19 cellular contexts compared by ENCODE assay signal in the genomic region with DNA sequence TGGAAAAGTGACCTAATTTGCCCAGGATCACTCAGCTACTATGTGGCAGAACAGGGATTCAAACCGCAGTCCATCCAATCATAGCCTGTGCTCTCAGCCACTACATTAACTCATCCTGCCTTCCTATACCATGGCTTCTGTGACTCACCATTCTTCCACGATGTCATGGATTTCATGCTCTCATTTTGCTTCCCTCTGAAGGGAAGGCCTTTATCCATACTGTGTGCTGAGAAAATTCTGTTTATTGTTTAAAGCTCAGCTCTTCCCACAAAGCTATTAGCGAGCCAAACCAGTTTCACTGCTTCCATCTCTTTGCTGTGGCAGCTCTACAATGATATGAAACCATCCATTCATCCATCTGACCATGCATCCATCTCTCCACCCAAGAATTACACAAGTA.
DNase-seq lines count a peak whose midpoint lies in the region; ATAC-seq, FAIRE-seq and TF ChIP-seq lines count a peak whose summit lies in the region.
"Had no signal": no experiment of that assay in that cellular context is flagged by ENCODE, and none has a peak within 500 bp of the region (broad histone marks: within the 10 kb centered on the region; RNA-seq: fewer than 3 reads in every experiment).

No MANE protein-coding gene starts in this region.

- WGBS in endodermal cell (ENCODE audit: insufficient coverage in 1 of 2, insufficient read length in 1 of 2), 2 experiments, result 61 to 64% methylated on average over 3 of the region's 3 CpGs

- no peaks in the 10 kb centered on the region for H3K4me1 Mint-ChIP-seq in endodermal cell

- H3K36me3 Mint-ChIP-seq in endodermal cell (ENCODE audit: low read depth), result peaks cover 12% of the 10 kb centered on the region
- H3K36me3 Mint-ChIP-seq: CD8-positive, alpha-beta T cell had no signal

- no peak overlapping the region for H3K9ac ChIP-seq in endodermal cell (ENCODE audit: extremely low read depth, low read length, poor library complexity, severe bottlenecking)
- H3K9ac ChIP-seq: SK-N-SH had no signal

- H3K9me3 ChIP-seq in endodermal cell (ENCODE audit: control insufficient read depth, low read length) (no peaks in the 10 kb centered on the region), left lung (no peaks in the 10 kb centered on the region)
- H3K9me3 ChIP-seq: BE2C, SK-N-SH had no signal

- DNase-seq in H54 (ENCODE audit: insufficient read length, low spot score), result peak; percentile 13
- DNase-seq in RCC 7860 (ENCODE audit: low spot score), result peak; percentile 36
- DNase-seq in endodermal cell, result peak; percentile 8
- DNase-seq in foreskin melanocyte, result peak; percentile 67
- no peak for DNase-seq in dorsolateral prefrontal cortex
- no peak for DNase-seq in left lung
- DNase-seq in omental fat pad (ENCODE audit: low spot score), result no peak
- DNase-seq: BE2C; CD8-positive, alpha-beta T cell; HCEC 1CT; NCI-H1048; NCI-H146; NCI-H2081 treated with DMSO at 0.1 percent for 48 hours; NCI-H226; NCI-H526 treated with DMSO at 0.1 percent for 48 hours; SK-N-SH had no signal

- no peaks in the 10 kb centered on the region for H3K9me3 Mint-ChIP-seq in endodermal cell
- H3K9me3 Mint-ChIP-seq: CD8-positive, alpha-beta T cell had no signal

- H3K27me3 ChIP-seq in endodermal cell (ENCODE audit: control insufficient read depth, insufficient read depth, low read length, poor library complexity, severe bottlenecking) (no peaks in the 10 kb centered on the region), dorsolateral prefrontal cortex (peaks cover 0 to 8% (median 0%) of the 10 kb centered on the region in 45 donors), left lung (no peaks in the 10 kb centered on the region)
- H3K27me3 ChIP-seq: BE2C had no signal

- H3K36me3 ChIP-seq in endodermal cell (ENCODE audit: control insufficient read depth, insufficient read depth, low read length) (no peaks in the 10 kb centered on the region), left lung (no peaks in the 10 kb centered on the region)
- H3K36me3 ChIP-seq: BE2C had no signal

- no peak for ATAC-seq in left lung
- ATAC-seq in omental fat pad (ENCODE audit: low FRiP score), result no peak
- no peak for ATAC-seq in HG03354 (IDR thresholded peaks at IDR 0.05; ENCODE audit: poor library complexity, severe bottlenecking, unreplicated experiment)
- ATAC-seq: CD8-positive, alpha-beta T cell; K562 had no signal

- no peak for TF ChIP-seq POLR2A in H54 (IDR thresholded peaks at IDR 0.05; ENCODE audit: low read depth, low read length)

- H3K4me3 Mint-ChIP-seq in endodermal cell, result no peak overlapping the region
- H3K4me3 Mint-ChIP-seq: CD8-positive, alpha-beta T cell had no signal

- TF ChIP-seq CTCF in endodermal cell (conservative IDR thresholded peaks at IDR 0.05) (no peak), dorsolateral prefrontal cortex (IDR thresholded peaks at IDR 0.05 in 54 of 56, conservative IDR thresholded peaks at IDR 0.05 in 2 of 56; ENCODE audit: low read depth in 1 of 56, partially characterized antibody in 56 of 56) (no peak), left lung (IDR thresholded peaks at IDR 0.05) (no peak), omental fat pad (IDR thresholded peaks at IDR 0.05) (no peak)

- H3K4me3 ChIP-seq in endodermal cell (ENCODE audit: low read length), result no peak overlapping the region
- H3K4me3 ChIP-seq in dorsolateral prefrontal cortex, result no peak overlapping the region
- H3K4me3 ChIP-seq in left lung, result no peak overlapping the region
- H3K4me3 ChIP-seq: K562 had no signal

- H3K4me1 ChIP-seq in endodermal cell (ENCODE audit: control insufficient read depth, insufficient read depth, low read length), result peaks cover 3% of the 10 kb centered on the region
- H3K4me1 ChIP-seq in left lung, result no peaks in the 10 kb centered on the region
- H3K4me1 ChIP-seq: BE2C had no signal

- FAIRE-seq in H54 (lab: Jason Lieb, UNC), result peak; percentile 23
- FAIRE-seq in RCC 7860 (lab: Jason Lieb, UNC), result no peak
- FAIRE-seq: HTR-8/SVneo, K562 had no signal

- intact Hi-C loops in dorsolateral prefrontal cortex (cut with DNase I) (loop anchor here in 1 of 2 donors (10.0 kb wide), 1 partner anchor 356 kb away; no protein-coding TSS in a partner anchor), left lung (cut with DNase I) (no loop called here)

- H3K27me3 Mint-ChIP-seq in endodermal cell (ENCODE audit: insufficient read depth), result no peaks in the 10 kb centered on the region

- no peak overlapping the region for H3K27ac Mint-ChIP-seq in endodermal cell
- H3K27ac Mint-ChIP-seq: CD8-positive, alpha-beta T cell had no signal

- H3K27ac ChIP-seq in endodermal cell (ENCODE audit: low read depth, low read length) (no peak overlapping the region), dorsolateral prefrontal cortex (no peak overlapping the region), left lung (no peak overlapping the region)

Comparison
In these comparisons a context has a peak if more than half of its experiments do, and no peak if none do; other contexts are left out.
1. DNase-seq: peak in H54 (single experiment), RCC 7860 (single experiment), endodermal cell (single experiment) and foreskin melanocyte (single experiment); none in dorsolateral prefrontal cortex (0 of 10), left lung (0 of 2) and omental fat pad (single experiment).